In the genomic region with DNA sequence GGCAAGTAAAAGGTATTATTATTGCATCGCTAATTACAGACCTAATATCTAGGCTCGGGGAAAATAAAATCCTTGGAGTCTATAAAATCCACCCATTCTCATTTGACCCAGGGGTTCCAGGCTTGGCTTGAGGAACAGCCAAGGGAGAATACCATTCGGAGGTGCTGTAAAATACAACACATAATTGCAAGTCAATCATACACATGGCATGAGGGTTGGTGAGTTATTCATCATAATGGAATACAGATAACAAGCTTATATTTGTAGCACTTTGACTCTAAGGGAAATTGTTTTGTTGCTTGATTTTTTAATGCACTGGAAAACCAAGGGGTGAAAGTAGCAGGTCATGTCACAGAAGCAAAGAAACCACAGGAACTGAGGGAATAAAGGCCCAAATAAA, we compare ENCODE assay signal across 3 cellular contexts.
"Had no signal": no experiment of that assay in that cellular context is flagged by ENCODE, and none has a peak within 500 bp of the region (broad histone marks: within the 10 kb centered on the region; RNA-seq: fewer than 3 reads in every experiment).

No MANE protein-coding gene starts in this region.

- ATAC-seq: GM12878 had no signal

- DNase-seq: GDM1, GF-D8 had no signal

- H3K4me3 ChIP-seq: GM12878 had no signal
